ENCODE assay signal across 11 cellular contexts in the genomic region with DNA sequence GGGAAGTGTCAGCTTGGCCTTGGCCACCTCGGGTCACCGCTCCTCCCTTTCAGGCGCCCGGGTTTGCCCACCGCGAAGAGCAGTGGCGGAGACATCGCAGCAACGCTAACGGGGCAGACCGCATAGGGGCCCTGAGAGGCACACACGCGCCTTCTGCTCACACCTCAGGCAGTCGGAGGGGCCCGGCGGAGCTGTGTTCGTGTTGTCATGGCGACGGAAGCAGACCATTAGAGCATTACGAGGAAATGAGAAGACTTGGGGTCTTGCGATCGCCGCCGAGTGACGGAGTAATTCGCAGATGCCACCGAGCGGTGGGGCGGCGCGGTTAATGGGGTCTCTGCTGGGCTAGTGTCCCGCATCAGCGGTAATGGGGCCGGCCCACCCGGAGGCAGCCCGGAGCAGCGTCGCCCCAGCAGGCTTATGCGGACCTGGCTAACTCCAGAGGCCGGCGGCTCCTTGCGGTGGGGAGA.
A peak's percentile ranks its signal among the peaks of the same experiment; 100 is the strongest.
DNase-seq lines count a peak whose midpoint lies in the region; ATAC-seq lines count a peak whose summit lies in the region.
"Had no signal": no experiment of that assay in that cellular context is flagged by ENCODE, and none has a peak within 500 bp of the region (broad histone marks: within the 10 kb centered on the region; RNA-seq: fewer than 3 reads in every experiment).

No MANE protein-coding gene starts in this region.

- peaks cover 45 to 58% (median 54%) of the 10 kb centered on the region in 3 donors for H3K4me1 Mint-ChIP-seq in IgD-negative memory B cell
- H3K4me1 Mint-ChIP-seq in stimulated activated memory B cell treated with anti-CD40 and anti-IgM and Interleukin-4, amounts not matched to agents 10 μg/mL and 1 μg/mL and 100 μg/mL, for 72 hours = peaks cover 65% of the 10 kb centered on the region

- no peaks in the 10 kb centered on the region for H3K36me3 Mint-ChIP-seq in IgD-negative memory B cell
- no peaks in the 10 kb centered on the region for H3K36me3 Mint-ChIP-seq in stimulated activated memory B cell treated with anti-CD40 and anti-IgM and Interleukin-4, amounts not matched to agents 10 μg/mL and 1 μg/mL and 100 μg/mL, for 72 hours

- DNase-seq in NK-92 treated with Interleukin-12 subunit alpha and Interleukin-12 subunit beta, amount 100 ng/mL, for 24 hours (lab: John Stamatoyannopoulos, UW) = peak; percentile 27
- DNase-seq in NK-92 (lab: John Stamatoyannopoulos, UW; ENCODE audit: unreplicated experiment) (no peak), NCI-H2081 treated with DMSO at 0.1 percent for 48 hours (lab: John Stamatoyannopoulos, UW) (no peak), GF-D8 (lab: John Stamatoyannopoulos, UW) (no peak)
- DNase-seq: activated CD4-positive, alpha-beta T cell treated with anti-CD3 and anti-CD28 coated beads for 48 hours; NCI-H2107; stimulated activated CD4-positive, alpha-beta T cell treated with anti-CD3 and anti-CD28 coated beads, Interleukin-4, amount 100 ng/mL, for 24 hours had no signal

- H3K4me3 Mint-ChIP-seq in IgD-negative memory B cell = peak overlapping the region; percentile 87 to 95 (median 94)
- peak overlapping the region; percentile 83 for H3K4me3 Mint-ChIP-seq in stimulated activated memory B cell treated with anti-CD40 and anti-IgM and Interleukin-4, amounts not matched to agents 10 μg/mL and 1 μg/mL and 100 μg/mL, for 72 hours

- peak overlapping the region; percentile 28 for H3K4me3 ChIP-seq in iPS-15b (ENCODE audit: low read depth, low read length)

- H3K27me3 Mint-ChIP-seq in IgD-negative memory B cell = peaks cover 1% of the 10 kb centered on the region
- H3K27me3 Mint-ChIP-seq in stimulated activated memory B cell treated with anti-CD40 and anti-IgM and Interleukin-4, amounts not matched to agents 10 μg/mL and 1 μg/mL and 100 μg/mL, for 72 hours = no peaks in the 10 kb centered on the region

- H3K9ac ChIP-seq in iPS-15b (ENCODE audit: low read depth, low read length) = no peak overlapping the region

- H3K27me3 ChIP-seq in iPS-15b (ENCODE audit: control insufficient read depth, insufficient read depth, low read length) = peaks cover 26% of the 10 kb centered on the region

- H3K9me3 ChIP-seq in iPS-15b (ENCODE audit: control insufficient read depth, insufficient read depth, low read length) = no peaks in the 10 kb centered on the region

- peaks cover 4% of the 10 kb centered on the region for H3K4me1 ChIP-seq in iPS-15b (ENCODE audit: control insufficient read depth, insufficient read depth, low read length)

- peak overlapping the region; percentile 99 to 100 (median 99) for H3K27ac Mint-ChIP-seq in IgD-negative memory B cell
- peak overlapping the region; percentile 84 for H3K27ac Mint-ChIP-seq in stimulated activated memory B cell treated with anti-CD40 and anti-IgM and Interleukin-4, amounts not matched to agents 10 μg/mL and 1 μg/mL and 100 μg/mL, for 72 hours

- ATAC-seq in stimulated activated memory B cell treated with anti-CD40 and anti-IgM and Interleukin-4, amounts not matched to agents 10 μg/mL and 1 μg/mL and 100 μg/mL, for 72 hours = peak; percentile 74
- ATAC-seq in HG03457 (IDR thresholded peaks at IDR 0.05; ENCODE audit: unreplicated experiment) = no peak

- no peaks in the 10 kb centered on the region for H3K9me3 Mint-ChIP-seq in IgD-negative memory B cell
- no peaks in the 10 kb centered on the region for H3K9me3 Mint-ChIP-seq in stimulated activated memory B cell treated with anti-CD40 and anti-IgM and Interleukin-4, amounts not matched to agents 10 μg/mL and 1 μg/mL and 100 μg/mL, for 72 hours

- H3K36me3 ChIP-seq in iPS-15b (ENCODE audit: control insufficient read depth, insufficient read depth, low read length) = no peaks in the 10 kb centered on the region
